In genomic region chr12:109287811-109288469, GRCh38 we compare ENCODE assay signal across 2 cellular contexts.
TF ChIP-seq lines count a peak whose summit lies in the region.

No MANE protein-coding gene starts in this region.

TF ChIP-seq in GM23338, 12 proteins besides CTCF, POLR2A, EP300 and RAD21:
- TF ChIP-seq EZH2 (IDR thresholded peaks at IDR 0.05; ENCODE audit: low read depth, unreplicated experiment) (no peak), NANOG (IDR thresholded peaks at IDR 0.05; ENCODE audit: borderline replicate concordance) (no peak), ZNF331 (CRISPR knock-in tag; IDR thresholded peaks at IDR 0.05; ENCODE audit: low read depth) (no peak), STAT1 (IDR thresholded peaks at IDR 0.05; ENCODE audit: unreplicated experiment) (no peak), JUNB (IDR thresholded peaks at IDR 0.05; ENCODE audit: unreplicated experiment) (no peak), POLR2AphosphoS5 (IDR thresholded peaks at IDR 0.05; ENCODE audit: low read depth) (no peak), EZH2phosphoT487 (IDR thresholded peaks at IDR 0.05; ENCODE audit: unreplicated experiment) (no peak), REST (IDR thresholded peaks at IDR 0.05; ENCODE audit: unreplicated experiment) (no peak), ZNF462 (CRISPR knock-in tag; IDR thresholded peaks at IDR 0.05) (no peak), ZNF114 (CRISPR knock-in tag; IDR thresholded peaks at IDR 0.05) (no peak), CREB1 (CRISPR knock-in tag; IDR thresholded peaks at IDR 0.05; ENCODE audit: low read depth) (no peak), ETS1 (IDR thresholded peaks at IDR 0.05) (no peak)

TF ChIP-seq in H1, 55 proteins besides CTCF, POLR2A, EP300 and RAD21:
- TF ChIP-seq SIN3A (conservative IDR thresholded peaks at IDR 0.05 in 1 of 2, IDR thresholded peaks at IDR 0.05 in 1 of 2; ENCODE audit: low read depth in 1 of 2, low read length in 2 of 2) (no peak), GTF2F1 (IDR thresholded peaks at IDR 0.05; ENCODE audit: borderline replicate concordance, low read depth, low read length) (no peak), NANOG (IDR thresholded peaks at IDR 0.05; ENCODE audit: insufficient read depth, low read depth, low read length, poor library complexity, severe bottlenecking) (no peak), YY1 (IDR thresholded peaks at IDR 0.05; ENCODE audit: low read depth, low read length) (no peak), TAF1 (IDR thresholded peaks at IDR 0.05; ENCODE audit: low read depth, low read length) (no peak), KDM5A (IDR thresholded peaks at IDR 0.05; ENCODE audit: low read length) (no peak), CEBPB (IDR thresholded peaks at IDR 0.05; ENCODE audit: low read depth, low read length) (no peak)
